Comparison of ENCODE assay signal across 8 cellular contexts in the genomic region with DNA sequence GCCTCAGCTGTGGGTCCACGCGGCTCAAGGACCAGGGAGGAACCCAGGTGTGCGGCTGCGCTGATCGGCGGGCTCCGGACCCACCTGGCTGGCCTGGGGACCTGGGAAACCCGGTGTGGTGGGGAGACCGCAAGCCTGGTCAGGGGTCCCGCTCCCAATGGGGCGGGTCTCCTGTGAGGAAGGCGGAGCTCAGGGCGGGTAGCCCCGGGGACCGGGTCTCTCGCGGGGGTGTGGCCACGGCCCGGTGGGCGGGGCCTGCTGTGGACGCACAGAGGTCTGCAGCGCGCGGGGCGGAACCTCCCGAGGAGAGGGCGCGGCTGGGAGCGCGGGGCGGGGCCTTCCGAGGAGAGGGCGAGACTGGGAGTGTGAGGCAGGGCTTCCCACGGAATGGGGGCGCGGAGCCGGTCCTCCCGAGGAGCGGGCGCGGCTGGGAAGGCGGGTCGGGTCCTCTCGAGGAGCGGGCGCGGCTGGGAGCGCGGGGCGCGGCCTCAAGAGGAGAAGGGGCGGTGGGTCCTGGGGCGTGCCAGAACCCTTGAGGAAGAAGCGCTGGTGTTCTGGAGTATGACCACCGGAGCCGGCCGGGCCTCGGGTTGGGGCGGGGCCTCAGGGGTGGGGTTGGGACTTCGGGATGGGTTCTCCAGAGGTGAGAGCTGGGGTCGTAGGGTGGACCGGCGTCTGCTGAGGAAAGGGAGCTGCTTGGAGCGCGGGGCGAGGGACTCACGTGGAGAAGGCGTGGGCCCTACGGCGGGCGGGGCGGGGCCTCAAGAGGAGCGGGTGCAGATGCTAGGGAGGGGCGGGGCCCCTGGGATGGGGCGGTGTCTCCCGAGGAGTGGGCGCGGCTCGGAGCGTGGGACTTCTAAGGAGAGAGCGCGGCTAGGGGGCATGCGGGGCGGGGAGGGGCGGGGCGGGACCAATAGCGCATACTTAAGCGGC. TPM values are rescaled to one million over a fixed set of nuclear protein-coding genes. Genes with fewer than 3 reads are reported as not detected.
A peak's percentile ranks its signal among the peaks of the same experiment; 100 is the strongest.
DNase-seq lines count a peak whose midpoint lies in the region; ATAC-seq and TF ChIP-seq lines count a peak whose summit lies in the region.

No MANE protein-coding gene starts in this region.

- H3K4me1 ChIP-seq in neuron (ENCODE audit: insufficient read depth, low read length): peaks cover 7% of the 10 kb centered on the region

- TF ChIP-seq POLR2A in Raji (IDR thresholded peaks at IDR 0.05; ENCODE audit: insufficient read depth, low read depth, low read length): peak; percentile 34; the same call in 1 of the 2 replicates

- H3K9me3 Mint-ChIP-seq in stimulated activated naive CD8-positive, alpha-beta T cell treated with anti-CD3 and anti-CD28 coated beads, Interleukin-15, amount 100 ng/mL, for 72 hours: no peaks in the 10 kb centered on the region

- peaks cover 20% of the 10 kb centered on the region for H3K4me1 Mint-ChIP-seq in stimulated activated naive CD8-positive, alpha-beta T cell treated with anti-CD3 and anti-CD28 coated beads, Interleukin-15, amount 100 ng/mL, for 72 hours

- H2AFZ ChIP-seq in neuron (ENCODE audit: low read depth, low read length): no peak overlapping the region

- peak overlapping the region; percentile 36 for H3K27ac ChIP-seq in 22Rv1

- H3K9me3 ChIP-seq in neuron (ENCODE audit: low read length): no peaks in the 10 kb centered on the region

- H3K27me3 Mint-ChIP-seq in stimulated activated naive CD8-positive, alpha-beta T cell treated with anti-CD3 and anti-CD28 coated beads, Interleukin-15, amount 100 ng/mL, for 72 hours: peaks cover 32% of the 10 kb centered on the region

- no peaks in the 10 kb centered on the region for H3K36me3 ChIP-seq in neuron (ENCODE audit: insufficient read depth, low read length)

- H3K27ac Mint-ChIP-seq in stimulated activated naive CD8-positive, alpha-beta T cell treated with anti-CD3 and anti-CD28 coated beads, Interleukin-15, amount 100 ng/mL, for 72 hours: peak overlapping the region in 1 of 2 donors; percentile 42

- DNase-seq in Jurkat, Clone E6-1 (ENCODE audit: low read depth, low spot score): peak; percentile 83
- DNase-seq in activated T-helper 9 cell treated with anti-CD3 and anti-CD28 coated beads, Interleukin-2, amount 50 U/mL, for 16 hours (ENCODE audit: low read depth): peak; percentile 91
- peak; percentile 81 for DNase-seq in fibroblast of villous mesenchyme (ENCODE audit: low read depth)
- DNase-seq in stimulated activated naive CD8-positive, alpha-beta T cell treated with anti-CD3 and anti-CD28 coated beads, Interleukin-15, amount 100 ng/mL, for 72 hours: peak; percentile 81 to 87

- peak overlapping the region; percentile 45 for H3K4me3 ChIP-seq in Jurkat, Clone E6-1 (ENCODE audit: low read length)
- peak overlapping the region; percentile 56 for H3K4me3 ChIP-seq in fibroblast of villous mesenchyme (ENCODE audit: low read depth, low read length)
- H3K4me3 ChIP-seq in neuron (ENCODE audit: low read length): peak overlapping the region; percentile 40

- peaks cover 61% of the 10 kb centered on the region for H3K27me3 ChIP-seq in neuron (ENCODE audit: insufficient read depth, low read length)

- ATAC-seq in GM18907 (IDR thresholded peaks at IDR 0.05; ENCODE audit: unreplicated experiment): peak; percentile 52
- ATAC-seq in stimulated activated naive CD8-positive, alpha-beta T cell treated with anti-CD3 and anti-CD28 coated beads, Interleukin-15, amount 100 ng/mL, for 72 hours: peak; percentile 87

- TF ChIP-seq CTCF in 22Rv1 (IDR thresholded peaks at IDR 0.05) (no peak), fibroblast of villous mesenchyme (IDR thresholded peaks at IDR 0.05; ENCODE audit: insufficient read depth, low read depth, low read length) (no peak)

- H3K4me3 Mint-ChIP-seq in stimulated activated naive CD8-positive, alpha-beta T cell treated with anti-CD3 and anti-CD28 coated beads, Interleukin-15, amount 100 ng/mL, for 72 hours: peak overlapping the region; percentile 81 to 86

RNA-seq across cellular contexts. Expression of a gene that starts 20.8 kb away (rescaled TPM):
- polyA plus RNA-seq in Jurkat, Clone E6-1 (2012; ENCODE audit: insufficient read depth, insufficient read length): 80.2 TPM
- 47.1 and 63.1 TPM in 2 replicates for total RNA-seq in fibroblast of villous mesenchyme

RNA-seq across cellular contexts. Expression of a gene that starts 31.0 kb away (rescaled TPM):
- 8.8 TPM for polyA plus RNA-seq in Jurkat, Clone E6-1 (2012; ENCODE audit: insufficient read depth, insufficient read length)
- total RNA-seq in fibroblast of villous mesenchyme: 0.97 and 1.3 TPM in 2 replicates

Comparison
In these comparisons a context has a peak if more than half of its experiments do, and no peak if none do; other contexts are left out.
1. Peak in every context shown above with its lines: DNase-seq, ATAC-seq, H3K4me3 ChIP-seq and H3K27ac ChIP-seq.